In genomic region chr4:53127365-53127764, GRCh38 we compare ENCODE assay signal across 4 cellular contexts.
"Had no signal": no experiment of that assay in that cellular context is flagged by ENCODE, and none has a peak within 500 bp of the region (broad histone marks: within the 10 kb centered on the region; RNA-seq: fewer than 3 reads in every experiment).

No MANE protein-coding gene starts in this region.

- H3K4me3 Mint-ChIP-seq: H9, IgD-negative memory B cell had no signal

- DNase-seq: GM23248, H9, HCEC 1CT had no signal

- H3K27ac Mint-ChIP-seq: H9, IgD-negative memory B cell had no signal

- H3K4me1 Mint-ChIP-seq: H9 had no signal

- H3K9me3 Mint-ChIP-seq: H9, IgD-negative memory B cell had no signal

- H3K4me3 ChIP-seq: GM23248 had no signal

- H3K27me3 Mint-ChIP-seq: IgD-negative memory B cell had no signal

- H2AFZ ChIP-seq: GM23248 had no signal

- H3K27ac ChIP-seq: GM23248 had no signal
